30 cellular contexts compared by ENCODE assay signal in genomic region chr2:32452338-32453064, GRCh38.
A peak's percentile ranks its signal among the peaks of the same experiment; 100 is the strongest.
DNase-seq lines count a peak whose midpoint lies in the region; ATAC-seq and TF ChIP-seq lines count a peak whose summit lies in the region.
"Had no signal": no experiment of that assay in that cellular context is flagged by ENCODE, and none has a peak within 500 bp of the region (broad histone marks: within the 10 kb centered on the region; RNA-seq: fewer than 3 reads in every experiment).

No MANE protein-coding gene starts in this region.

- ATAC-seq in T-cell (replicated peaks in 1 of 4) (no peak), HG02981 (IDR thresholded peaks at IDR 0.05; ENCODE audit: unreplicated experiment) (no peak), GM18502 (IDR thresholded peaks at IDR 0.05; ENCODE audit: poor library complexity, unreplicated experiment) (no peak)
- ATAC-seq: activated CD8-positive, alpha-beta T cell treated with anti-CD3 and anti-CD28 coated beads for 36 hours; activated naive CD4-positive, alpha-beta T cell treated with anti-CD3 and anti-CD28 coated beads, Interleukin-2, amount 50 U/mL, for 72 hours; Right ventricle myocardium inferior had no signal

- H2AFZ ChIP-seq in Karpas-422 (ENCODE audit: low read length) = no peak overlapping the region

- no peaks in the 10 kb centered on the region for H3K9me3 Mint-ChIP-seq in T-cell
- H3K9me3 Mint-ChIP-seq in progenitor cell of endocrine pancreas (ENCODE audit: low read depth) = no peaks in the 10 kb centered on the region
- H3K9me3 Mint-ChIP-seq: activated CD8-positive, alpha-beta T cell treated with anti-CD3 and anti-CD28 coated beads for 36 hours; activated naive CD4-positive, alpha-beta T cell treated with anti-CD3 and anti-CD28 coated beads, Interleukin-2, amount 50 U/mL, for 72 hours; CD14-positive monocyte; nephron; T-helper 2 cell treated with Interferon-gamma antibody and Interleukin-4, amounts not matched to agents 5 μg/mL and 100 μg/mL, for 36 hours had no signal

- no peaks in the 10 kb centered on the region for H3K27me3 ChIP-seq in Karpas-422 (ENCODE audit: low read length)
- H3K27me3 ChIP-seq: transverse colon had no signal

- H3K36me3 Mint-ChIP-seq in T-cell (peaks cover 47% of the 10 kb centered on the region), progenitor cell of endocrine pancreas (ENCODE audit: insufficient read depth) (peaks cover 21% of the 10 kb centered on the region)

- H3K4me2 ChIP-seq in Karpas-422 (ENCODE audit: low read depth, low read length, poor library complexity, severe bottlenecking) = no peak overlapping the region

- H3K4me3 ChIP-seq in Karpas-422 (ENCODE audit: low read length) = no peak overlapping the region
- H3K4me3 ChIP-seq: coronary artery, lung, transverse colon had no signal

- H3K9me3 ChIP-seq in Karpas-422 (ENCODE audit: low read length) = no peaks in the 10 kb centered on the region
- H3K9me3 ChIP-seq: transverse colon had no signal

- H3K36me3 ChIP-seq in Karpas-422 (ENCODE audit: insufficient read depth, low read length) = peaks cover 51% of the 10 kb centered on the region

- TF ChIP-seq CTCF in progenitor cell of endocrine pancreas (IDR thresholded peaks at IDR 0.05; ENCODE audit: unreplicated experiment) = no peak

- H3K4me3 Mint-ChIP-seq in T-cell (no peak overlapping the region), progenitor cell of endocrine pancreas (ENCODE audit: low read depth) (no peak overlapping the region)
- H3K4me3 Mint-ChIP-seq: activated CD8-positive, alpha-beta T cell treated with anti-CD3 and anti-CD28 coated beads for 36 hours; CD14-positive monocyte; nephron; T-helper 2 cell treated with Interferon-gamma antibody and Interleukin-4, amounts not matched to agents 5 μg/mL and 100 μg/mL, for 36 hours had no signal

- H3K9ac ChIP-seq in Karpas-422 (ENCODE audit: low read length) = no peak overlapping the region

- POLR2A ChIA-PET in T-cell (lab: Charles Lee) = no interaction called here

- no peak overlapping the region for H3K27ac ChIP-seq in Karpas-422 (ENCODE audit: low read length)
- H3K27ac ChIP-seq: coronary artery, epithelial cell of prostate, transverse colon had no signal

- peaks cover 0 to 15% (median 11%) of the 10 kb centered on the region in 3 donors for H3K4me1 Mint-ChIP-seq in T-cell
- no peaks in the 10 kb centered on the region for H3K4me1 Mint-ChIP-seq in progenitor cell of endocrine pancreas (ENCODE audit: low read depth)
- H3K4me1 Mint-ChIP-seq: CD14-positive monocyte, nephron had no signal

- H3K27ac Mint-ChIP-seq in T-cell (peak overlapping the region; percentile 12 to 45), progenitor cell of endocrine pancreas (peak overlapping the region; percentile 13)
- H3K27ac Mint-ChIP-seq: activated CD8-positive, alpha-beta T cell treated with anti-CD3 and anti-CD28 coated beads for 36 hours; activated naive CD4-positive, alpha-beta T cell treated with anti-CD3 and anti-CD28 coated beads, Interleukin-2, amount 50 U/mL, for 72 hours; CD14-positive monocyte; T-helper 2 cell treated with Interferon-gamma antibody and Interleukin-4, amounts not matched to agents 5 μg/mL and 100 μg/mL, for 36 hours had no signal

- no peaks in the 10 kb centered on the region for H3K9me2 ChIP-seq in Karpas-422 (replicated peaks; ENCODE audit: insufficient read depth, low read length)

- CTCF ChIA-PET in T-cell (lab: Charles Lee) = no interaction called here

- no peaks in the 10 kb centered on the region for H4K20me1 ChIP-seq in Karpas-422 (ENCODE audit: insufficient read depth, low read depth, low read length)

- no peaks in the 10 kb centered on the region for H3K27me3 Mint-ChIP-seq in T-cell
- H3K27me3 Mint-ChIP-seq in progenitor cell of endocrine pancreas = no peaks in the 10 kb centered on the region
- H3K27me3 Mint-ChIP-seq: activated CD8-positive, alpha-beta T cell treated with anti-CD3 and anti-CD28 coated beads for 36 hours had no signal

- peaks cover 69% of the 10 kb centered on the region for H3K79me2 ChIP-seq in Karpas-422 (ENCODE audit: low read length)

- peak; percentile 40 for DNase-seq in SIG-M5 treated with dmso at 0.1 percent for 504 hours (lab: John Stamatoyannopoulos, UW; ENCODE audit: unreplicated experiment)
- DNase-seq in SIG-M5 (lab: John Stamatoyannopoulos, UW) = no peak
- peak; percentile 47 for DNase-seq in Karpas-422
- DNase-seq in T-cell = no peak
- DNase-seq in progenitor cell of endocrine pancreas (ENCODE audit: low spot score, unreplicated experiment) = no peak
- no peak for DNase-seq in NCI-H1436 treated with DMSO at 0.1 percent for 48 hours (lab: John Stamatoyannopoulos, UW)
- DNase-seq: 8988T; activated CD8-positive, alpha-beta T cell treated with anti-CD3 and anti-CD28 coated beads for 36 hours; activated effector memory CD4-positive, alpha-beta T cell treated with Interleukin-2 at 50 U/mL for 16 hours; anterior cingulate cortex; effector CD8-positive, alpha-beta T cell; GF-D8; H7; hippocampal formation; NCI-H1092 treated with DMSO at 0.1 percent for 48 hours; NCI-H187; NCI-H524; PC-3; stimulated activated CD4-positive, alpha-beta T cell treated with anti-CD3 and anti-CD28 coated beads, Interleukin-4, amount 100 ng/mL, for 24 hours; transverse colon had no signal

- H3K4me1 ChIP-seq in Karpas-422 (ENCODE audit: low read length) = peaks cover 20% of the 10 kb centered on the region
- H3K4me1 ChIP-seq: transverse colon had no signal

Comparison
In these comparisons a context has a peak if more than half of its experiments do, and no peak if none do; other contexts are left out.
1. DNase-seq: peak in SIG-M5 treated with dmso at 0.1 percent for 504 hours (single experiment) and Karpas-422 (single experiment); none in SIG-M5 (single experiment), T-cell (0 of 34), progenitor cell of endocrine pancreas (single experiment) and NCI-H1436 treated with DMSO at 0.1 percent for 48 hours (single experiment).